ENCODE assay signal across 7 cellular contexts in the genomic region with DNA sequence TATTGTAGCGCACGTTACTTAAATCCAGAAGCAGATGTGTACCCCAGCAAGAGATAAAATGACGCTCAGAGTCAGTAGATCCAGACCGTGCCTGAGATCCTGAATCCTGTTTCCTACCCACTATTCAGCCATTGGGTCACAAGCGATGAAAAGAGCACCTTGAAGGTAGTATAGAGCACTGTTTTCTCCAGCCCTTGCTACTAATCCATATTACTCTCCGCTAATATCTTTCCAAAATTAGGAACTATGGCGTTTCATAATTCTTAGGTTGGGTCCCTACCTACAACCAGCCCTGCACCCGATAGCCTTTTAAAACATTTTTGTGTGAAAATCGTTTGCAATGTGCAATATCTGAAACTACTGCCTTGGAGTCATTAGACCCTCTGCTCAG. TPM values are rescaled to one million over a fixed set of nuclear protein-coding genes. Genes with fewer than 3 reads are reported as not detected.
DNase-seq lines count a peak whose midpoint lies in the region; ATAC-seq, FAIRE-seq and TF ChIP-seq lines count a peak whose summit lies in the region.

No MANE protein-coding gene starts in this region.

- ATAC-seq in GM19438 (IDR thresholded peaks at IDR 0.05; ENCODE audit: low read depth, unreplicated experiment), result peak; percentile 10
- ATAC-seq in HG03135 (IDR thresholded peaks at IDR 0.05; ENCODE audit: unreplicated experiment), result peak; percentile 10
- no peak for ATAC-seq in thoracic aorta (ENCODE audit: insufficient number of reproducible peaks, low FRiP score, low read depth)

- TF ChIP-seq CTCF in adrenal gland (IDR thresholded peaks at IDR 0.05) (no peak), kidney (IDR thresholded peaks at IDR 0.05; ENCODE audit: borderline replicate concordance, extremely low read depth, insufficient read depth) (no peak), thoracic aorta (IDR thresholded peaks at IDR 0.05) (no peak)

- H3K36me3 ChIP-seq in adrenal gland (replicated peaks in 1 of 2) (peaks cover 0 to 28% of the 10 kb centered on the region in 2 donors), kidney (ENCODE audit: control insufficient read depth in 1 of 2, insufficient read depth in 2 of 2, low read length in 2 of 2) (peaks cover 9 to 17% of the 10 kb centered on the region in 2 donors), thoracic aorta (peaks cover 7% of the 10 kb centered on the region)

- no peak for TF ChIP-seq POLR2A in adrenal gland (IDR thresholded peaks at IDR 0.05)

- no peak for FAIRE-seq in kidney (lab: Jason Lieb, UNC)

- H3K4me3 ChIP-seq in adrenal gland (peak overlapping the region; percentile 42 to 84 (median 60)), kidney (ENCODE audit: low read length in 2 of 2) (peak overlapping the region; percentile 96 to 100), thoracic aorta (peak overlapping the region; percentile 97)

- WGBS in adrenal gland, 4 donors, result 2 to 6% (median 3%) methylated on average over 9 of the region's 9 CpGs

- H3K9ac ChIP-seq in kidney (ENCODE audit: low read length in 2 of 2), result peak overlapping the region; percentile 95 to 98

- DNase-seq in adrenal gland (no peak), kidney (no peak), thoracic aorta (ENCODE audit: low spot score) (no peak), COR-L47 (lab: John Stamatoyannopoulos, UW) (no peak), OCI-M1 (lab: John Stamatoyannopoulos, UW) (no peak)

- H3K9me3 ChIP-seq in adrenal gland (replicated peaks in 1 of 3) (no peaks in the 10 kb centered on the region), kidney (ENCODE audit: control insufficient read depth in 1 of 2, low read length in 2 of 2) (no peaks in the 10 kb centered on the region), thoracic aorta (no peaks in the 10 kb centered on the region)

- H3K27ac ChIP-seq in adrenal gland (peak overlapping the region; percentile 73 to 91 (median 86)), kidney (ENCODE audit: low read depth in 2 of 2, low read length in 2 of 2) (peak overlapping the region; percentile 79 to 90), thoracic aorta (peak overlapping the region; percentile 83)

- H3K4me1 ChIP-seq in adrenal gland (replicated peaks in 1 of 2), result peaks cover 8 to 33% of the 10 kb centered on the region in 2 donors
- peaks cover 16 to 24% of the 10 kb centered on the region in 2 donors for H3K4me1 ChIP-seq in kidney (ENCODE audit: control insufficient read depth in 1 of 2, insufficient read depth in 1 of 2, low read depth in 1 of 2, low read length in 2 of 2)
- peaks cover 20 to 24% of the 10 kb centered on the region in 2 donors for H3K4me1 ChIP-seq in thoracic aorta (ENCODE audit: control insufficient read depth in 1 of 2, low read depth in 2 of 2)

- H3K27me3 ChIP-seq in adrenal gland (no peaks in the 10 kb centered on the region), thoracic aorta (replicated peaks; ENCODE audit: insufficient read depth) (no peaks in the 10 kb centered on the region)

- intact Hi-C loops in adrenal gland (cut with DNase I) (no loop called here), kidney (cut with DNase I) (no loop called here)

RNA-seq across cellular contexts. Expression of gene BTD, which starts 0.6 kb away (rescaled TPM):
- total RNA-seq in adrenal gland (100 to 1,000 TPM in 2 of 8 donors, 10 to 100 TPM in 6; 28.0 to 148 (median 67.2) TPM), kidney (22.7 TPM), thoracic aorta (10 to 100 TPM; 19.4 to 23.3 TPM)
- polyA plus RNA-seq in adrenal gland (10 to 100 TPM in 2 of 3 donors, 1 to 10 TPM in 1; 9.9 to 27.0 (median 26.1) TPM), kidney (ENCODE audit: insufficient read depth, low read depth, low replicate concordance) (37.2 TPM)

RNA-seq across cellular contexts. Expression of gene HACL1, which starts 0.8 kb away (rescaled TPM):
- 10 to 100 TPM; 12.3 to 41.7 (median 25.7) TPM for total RNA-seq in adrenal gland
- 10 to 100 TPM; 12.8 to 25.0 (median 15.5) TPM for polyA plus RNA-seq in adrenal gland
- 27.1 TPM for total RNA-seq in kidney
- 25.3 TPM for polyA plus RNA-seq in kidney (ENCODE audit: insufficient read depth, low read depth, low replicate concordance)
- total RNA-seq in thoracic aorta, result 10 to 100 TPM; 14.5 to 21.6 TPM
